In the genomic region with DNA sequence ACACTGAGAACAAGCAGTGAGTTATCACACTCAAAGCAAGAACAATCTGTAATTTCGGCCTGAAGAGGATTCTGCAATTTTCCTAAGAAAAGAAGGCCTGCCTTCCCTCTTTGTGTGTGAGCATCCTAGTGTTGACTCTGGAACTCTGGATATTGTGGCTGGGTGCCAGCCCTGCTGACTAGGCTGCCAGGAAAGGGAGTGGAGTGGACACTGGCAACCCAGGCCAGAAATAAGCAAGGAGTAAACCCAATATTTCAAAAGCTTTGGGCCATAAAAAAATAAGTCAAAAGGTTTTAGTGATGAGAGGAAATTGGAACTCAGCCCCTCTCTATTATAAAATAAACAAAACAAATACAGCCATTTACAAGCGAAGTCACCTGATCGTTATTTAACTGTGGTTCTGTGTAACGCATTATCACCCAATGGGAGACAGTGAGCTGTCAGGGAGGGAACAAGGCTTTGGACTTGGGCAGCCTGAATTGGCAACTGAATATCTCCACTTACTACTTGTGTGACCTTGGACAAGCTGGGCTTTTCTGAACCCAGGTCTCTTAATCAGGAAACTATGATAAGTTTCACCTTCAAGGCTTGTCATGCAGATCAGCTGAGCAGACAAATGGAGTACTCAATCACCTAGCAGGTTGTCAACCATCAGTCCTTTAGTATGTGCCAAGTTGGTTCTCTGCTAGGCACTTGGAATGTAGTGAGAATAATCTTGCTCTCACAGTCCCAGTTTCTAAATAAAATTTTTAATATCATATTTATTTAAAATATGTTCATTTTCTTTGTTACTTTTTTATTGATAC, we compare ENCODE assay signal across 1 cellular context.
TF ChIP-seq lines count a peak whose summit lies in the region.

No MANE protein-coding gene starts in this region.

TF ChIP-seq in HepG2, 621 proteins besides CTCF, POLR2A, EP300 and RAD21 (continued from another document):
- TF ChIP-seq, protein P1, sequence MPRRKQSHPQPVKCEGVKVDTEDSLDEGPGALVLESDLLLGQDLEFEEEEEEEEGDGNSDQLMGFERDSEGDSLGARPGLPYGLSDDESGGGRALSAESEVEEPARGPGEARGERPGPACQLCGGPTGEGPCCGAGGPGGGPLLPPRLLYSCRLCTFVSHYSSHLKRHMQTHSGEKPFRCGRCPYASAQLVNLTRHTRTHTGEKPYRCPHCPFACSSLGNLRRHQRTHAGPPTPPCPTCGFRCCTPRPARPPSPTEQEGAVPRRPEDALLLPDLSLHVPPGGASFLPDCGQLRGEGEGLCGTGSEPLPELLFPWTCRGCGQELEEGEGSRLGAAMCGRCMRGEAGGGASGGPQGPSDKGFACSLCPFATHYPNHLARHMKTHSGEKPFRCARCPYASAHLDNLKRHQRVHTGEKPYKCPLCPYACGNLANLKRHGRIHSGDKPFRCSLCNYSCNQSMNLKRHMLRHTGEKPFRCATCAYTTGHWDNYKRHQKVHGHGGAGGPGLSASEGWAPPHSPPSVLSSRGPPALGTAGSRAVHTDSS (CRISPR knock-in tag; conservative IDR thresholded peaks at IDR 0.05) = no peak
- TF ChIP-seq, protein P2, sequence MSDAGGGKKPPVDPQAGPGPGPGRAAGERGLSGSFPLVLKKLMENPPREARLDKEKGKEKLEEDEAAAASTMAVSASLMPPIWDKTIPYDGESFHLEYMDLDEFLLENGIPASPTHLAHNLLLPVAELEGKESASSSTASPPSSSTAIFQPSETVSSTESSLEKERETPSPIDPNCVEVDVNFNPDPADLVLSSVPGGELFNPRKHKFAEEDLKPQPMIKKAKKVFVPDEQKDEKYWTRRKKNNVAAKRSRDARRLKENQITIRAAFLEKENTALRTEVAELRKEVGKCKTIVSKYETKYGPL (CRISPR knock-in tag; IDR thresholded peaks at IDR 0.05) = no peak
- TF ChIP-seq PHF5A (CRISPR knock-in tag; IDR thresholded peaks at IDR 0.05; ENCODE audit: low read depth, unreplicated experiment) = no peak
